In the genomic region with DNA sequence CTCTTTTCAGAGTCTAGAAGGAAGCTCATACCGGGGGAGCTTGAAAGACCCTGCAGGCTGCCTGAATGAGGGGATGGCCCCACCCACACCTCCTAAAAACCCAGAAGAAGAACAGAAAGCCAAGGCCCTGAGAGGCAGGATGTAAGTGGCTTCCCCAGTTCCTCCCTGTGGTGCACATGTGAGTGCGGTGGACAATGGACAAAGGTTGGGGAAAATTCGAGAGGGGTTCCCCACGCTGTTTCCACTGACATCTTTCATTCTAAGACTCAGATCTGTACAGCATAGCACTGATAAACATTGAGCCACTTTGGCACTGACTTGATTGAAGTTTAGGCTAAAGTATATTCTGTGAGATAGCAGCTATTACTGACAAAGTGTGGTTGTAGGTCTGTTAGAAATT, we compare ENCODE assay signal across 12 cellular contexts.
DNase-seq lines count a peak whose midpoint lies in the region; ATAC-seq lines count a peak whose summit lies in the region.
"Had no signal": no experiment of that assay in that cellular context is flagged by ENCODE, and none has a peak within 500 bp of the region (broad histone marks: within the 10 kb centered on the region; RNA-seq: fewer than 3 reads in every experiment).

No MANE protein-coding gene starts in this region.

- no peaks in the 10 kb centered on the region for H3K9me3 Mint-ChIP-seq in activated CD8-positive, alpha-beta T cell treated with anti-CD3 and anti-CD28 coated beads, Interleukin-2, amount 10 ng/mL, durations not matched to agents 7 days and 5 days (ENCODE audit: insufficient read depth)

- DNase-seq in CD1c-positive myeloid dendritic cell (ENCODE audit: extremely low spot score) (peak; percentile 30), cardiac septum (ENCODE audit: low spot score) (no peak), SHP77 treated with DMSO at 0.1 percent for 48 hours (lab: John Stamatoyannopoulos, UW) (no peak), COLO668 (lab: John Stamatoyannopoulos, UW; ENCODE audit: unreplicated experiment) (no peak), NCI-H226 (no peak)
- peak; percentile 35 for DNase-seq in activated CD8-positive, alpha-beta T cell treated with anti-CD3 and anti-CD28 coated beads, Interleukin-2, amount 10 ng/mL, durations not matched to agents 7 days and 5 days
- DNase-seq: CD4-positive, CD25-positive, alpha-beta regulatory T cell; foreskin fibroblast; lower lobe of right lung; NCI-H1417 treated with DMSO at 0.1 percent for 48 hours had no signal

- H3K4me1 Mint-ChIP-seq in activated CD8-positive, alpha-beta T cell treated with anti-CD3 and anti-CD28 coated beads, Interleukin-2, amount 10 ng/mL, durations not matched to agents 7 days and 5 days (ENCODE audit: low read depth): peaks cover 46% of the 10 kb centered on the region

- ATAC-seq in GM18907 (IDR thresholded peaks at IDR 0.05; ENCODE audit: unreplicated experiment) (peak; percentile 78), HG02870 (IDR thresholded peaks at IDR 0.05; ENCODE audit: unreplicated experiment) (peak; percentile 74)
- peak; percentile 69 for ATAC-seq in activated CD8-positive, alpha-beta T cell treated with anti-CD3 and anti-CD28 coated beads, Interleukin-2, amount 10 ng/mL, durations not matched to agents 7 days and 5 days
- ATAC-seq: lower lobe of right lung had no signal

- peak overlapping the region; percentile 26 for H3K27ac Mint-ChIP-seq in activated CD8-positive, alpha-beta T cell treated with anti-CD3 and anti-CD28 coated beads, Interleukin-2, amount 10 ng/mL, durations not matched to agents 7 days and 5 days

- H3K4me3 Mint-ChIP-seq in activated CD8-positive, alpha-beta T cell treated with anti-CD3 and anti-CD28 coated beads, Interleukin-2, amount 10 ng/mL, durations not matched to agents 7 days and 5 days: peak overlapping the region; percentile 1
- H3K4me3 Mint-ChIP-seq: CD4-positive, CD25-positive, alpha-beta regulatory T cell had no signal

- H3K27me3 Mint-ChIP-seq in activated CD8-positive, alpha-beta T cell treated with anti-CD3 and anti-CD28 coated beads, Interleukin-2, amount 10 ng/mL, durations not matched to agents 7 days and 5 days (ENCODE audit: low read depth): peaks cover 5% of the 10 kb centered on the region
- H3K27me3 Mint-ChIP-seq: CD4-positive, CD25-positive, alpha-beta regulatory T cell had no signal

- peaks cover 4% of the 10 kb centered on the region for H3K36me3 Mint-ChIP-seq in activated CD8-positive, alpha-beta T cell treated with anti-CD3 and anti-CD28 coated beads, Interleukin-2, amount 10 ng/mL, durations not matched to agents 7 days and 5 days (ENCODE audit: low read depth)

- intact Hi-C loops in cardiac septum (cut with DNase I): no loop called here

- POLR2A ChIA-PET in activated CD8-positive, alpha-beta T cell treated with anti-CD3 and anti-CD28 coated beads, Interleukin-2, amount 10 ng/mL, durations not matched to agents 7 days and 5 days (lab: Charles Lee): no interaction called here

- CTCF ChIA-PET in activated CD8-positive, alpha-beta T cell treated with anti-CD3 and anti-CD28 coated beads, Interleukin-2, amount 10 ng/mL, durations not matched to agents 7 days and 5 days (lab: Charles Lee): interaction anchor here (0.7 to 1.5 kb wide), 5 partner anchors 9 to 38 kb away, joined by 3 to 4 read pairs (median 3); no protein-coding TSS in a partner anchor

Comparison
In these comparisons a context has a peak if more than half of its experiments do, and no peak if none do; other contexts are left out.
1. DNase-seq: peak in CD1c-positive myeloid dendritic cell (single experiment) and activated CD8-positive, alpha-beta T cell treated with anti-CD3 and anti-CD28 coated beads, Interleukin-2, amount 10 ng/mL, durations not matched to agents 7 days and 5 days (single experiment); none in cardiac septum (single experiment), SHP77 treated with DMSO at 0.1 percent for 48 hours (single experiment), COLO668 (single experiment) and NCI-H226 (single experiment).
2. Peak in every context shown above with its lines, with median percentiles within 50 percentile points of each other: ATAC-seq.